In genomic region chr12:109772622-109773321, GRCh38 we compare ENCODE assay signal across 13 cellular contexts. TPM values are rescaled to one million over a fixed set of nuclear protein-coding genes. Genes with fewer than 3 reads are reported as not detected.
DNase-seq lines count a peak whose midpoint lies in the region; ATAC-seq and TF ChIP-seq lines count a peak whose summit lies in the region.
"Had no signal": no experiment of that assay in that cellular context is flagged by ENCODE, and none has a peak within 500 bp of the region (broad histone marks: within the 10 kb centered on the region; RNA-seq: fewer than 3 reads in every experiment).

No MANE protein-coding gene starts in this region.

- no peaks in the 10 kb centered on the region for H3K9me3 ChIP-seq in mucosa of descending colon
- H3K9me3 ChIP-seq: heart right ventricle had no signal

- peak; percentile 12 for ATAC-seq in mucosa of descending colon
- no peak for ATAC-seq in stimulated activated naive B cell treated with anti-CD40 and anti-IgM and Interleukin-4, amounts not matched to agents 10 μg/mL and 1 μg/mL and 100 μg/mL, for 72 hours (replicated peaks)

- H3K27me3 Mint-ChIP-seq in stimulated activated naive B cell treated with anti-CD40 and anti-IgM and Interleukin-4, amounts not matched to agents 10 μg/mL and 1 μg/mL and 100 μg/mL, for 72 hours, result peaks cover 12 to 22% of the 10 kb centered on the region in 2 donors

- H3K4me3 ChIP-seq in LNCaP clone FGC (ENCODE audit: low read depth, low read length) (peak overlapping the region; percentile 52), mucosa of descending colon (no peak overlapping the region)

- H3K4me1 Mint-ChIP-seq in stimulated activated naive B cell treated with anti-CD40 and anti-IgM and Interleukin-4, amounts not matched to agents 10 μg/mL and 1 μg/mL and 100 μg/mL, for 72 hours, result peaks cover 0 to 4% of the 10 kb centered on the region in 2 donors
- H3K4me1 Mint-ChIP-seq: mesothelial cell of epicardium had no signal

- DNase-seq in D341Med (ENCODE audit: low spot score) (peak; percentile 17), LNCaP clone FGC (ENCODE audit: low read depth) (no peak), mucosa of descending colon (no peak), GM20000 (ENCODE audit: low spot score) (no peak), inferior parietal cortex (ENCODE audit: extremely low spot score) (no peak)
- no peak for DNase-seq in stimulated activated naive B cell treated with anti-CD40 and anti-IgM and Interleukin-4, amounts not matched to agents 10 μg/mL and 1 μg/mL and 100 μg/mL, for 72 hours
- DNase-seq: effector CD8-positive, alpha-beta T cell; heart right ventricle; NCI-H146; retina; trophoblast cell had no signal

- H3K36me3 ChIP-seq in mucosa of descending colon (ENCODE audit: low read depth), result no peaks in the 10 kb centered on the region

- H3K4me3 Mint-ChIP-seq in stimulated activated naive B cell treated with anti-CD40 and anti-IgM and Interleukin-4, amounts not matched to agents 10 μg/mL and 1 μg/mL and 100 μg/mL, for 72 hours, result no peak overlapping the region
- H3K4me3 Mint-ChIP-seq: mesothelial cell of epicardium had no signal

- H3K27ac ChIP-seq in angular gyrus (ENCODE audit: low read depth, low read length), result peak overlapping the region; percentile 6
- H3K27ac ChIP-seq: heart right ventricle had no signal

- H3K4me1 ChIP-seq in mucosa of descending colon (ENCODE audit: low read depth), result peaks cover 3% of the 10 kb centered on the region

- intact Hi-C loops in mucosa of descending colon (cut with DNase I, micrococcal nuclease), result loop anchor here in 1 of 2 donors (5.0 kb wide), 1 partner anchor 175 kb away; no protein-coding TSS in a partner anchor

- no peaks in the 10 kb centered on the region for H3K36me3 Mint-ChIP-seq in stimulated activated naive B cell treated with anti-CD40 and anti-IgM and Interleukin-4, amounts not matched to agents 10 μg/mL and 1 μg/mL and 100 μg/mL, for 72 hours
- H3K36me3 Mint-ChIP-seq: mesothelial cell of epicardium had no signal

- no peaks in the 10 kb centered on the region for H3K9me3 Mint-ChIP-seq in stimulated activated naive B cell treated with anti-CD40 and anti-IgM and Interleukin-4, amounts not matched to agents 10 μg/mL and 1 μg/mL and 100 μg/mL, for 72 hours
- H3K9me3 Mint-ChIP-seq: mesothelial cell of epicardium had no signal

- TF ChIP-seq CTCF in LNCaP clone FGC (IDR thresholded peaks at IDR 0.05; ENCODE audit: control insufficient read depth, extremely low read depth, insufficient read depth) (no peak), mucosa of descending colon (IDR thresholded peaks at IDR 0.05) (no peak), GM20000 (IDR thresholded peaks at IDR 0.05; ENCODE audit: extremely low read depth, missing control alignments) (no peak)

- no peak overlapping the region for H3K27ac Mint-ChIP-seq in stimulated activated naive B cell treated with anti-CD40 and anti-IgM and Interleukin-4, amounts not matched to agents 10 μg/mL and 1 μg/mL and 100 μg/mL, for 72 hours
- H3K27ac Mint-ChIP-seq: mesothelial cell of epicardium had no signal

RNA-seq across cellular contexts. Expression of gene FAM222A, which starts 59.1 kb away (rescaled TPM):
- 1 to 10 TPM; 1.7 to 4.4 (median 3.5) TPM for total RNA-seq in mucosa of descending colon
